ENCODE assay signal across 34 cellular contexts in the genomic region with DNA sequence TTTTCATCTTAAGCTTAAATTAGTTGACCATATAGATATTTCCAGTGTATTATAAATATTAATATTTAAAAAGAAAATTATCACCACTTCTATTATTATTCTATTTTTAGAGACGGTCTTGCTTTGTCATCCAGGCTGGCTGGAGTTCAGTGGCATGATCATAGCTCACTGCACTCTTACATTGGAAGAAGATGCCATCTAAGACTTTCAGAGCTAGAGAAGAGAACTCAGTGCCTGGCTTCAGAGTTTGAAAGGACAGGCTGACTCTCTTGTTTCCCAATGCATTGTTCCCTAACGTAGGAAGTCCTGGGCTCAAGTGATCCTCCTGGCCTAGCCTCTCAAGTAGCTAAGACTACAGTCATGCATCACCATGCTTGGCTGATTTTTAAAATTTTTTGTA.
"Had no signal": no experiment of that assay in that cellular context is flagged by ENCODE, and none has a peak within 500 bp of the region (broad histone marks: within the 10 kb centered on the region; RNA-seq: fewer than 3 reads in every experiment).

No MANE protein-coding gene starts in this region.

- H3K4me1 Mint-ChIP-seq: nephron progenitor cell had no signal

- H3K9me3 ChIP-seq: adrenal gland, body of pancreas, left lung, lower lobe of right lung, neutrophil, ovary, vagina had no signal

- H3K27me3 Mint-ChIP-seq: activated CD4-positive, alpha-beta memory T cell treated with anti-CD3 and anti-CD28 coated beads for 36 hours; activated CD4-positive, alpha-beta T cell treated with anti-CD3 and anti-CD28 coated beads, Interleukin-2, amount 10 ng/mL, durations not matched to agents 24 days and 14 days; activated naive CD8-positive, alpha-beta T cell treated with anti-CD3 and anti-CD28 coated beads for 36 hours; effector memory CD8-positive, alpha-beta T cell; progenitor cell of endocrine pancreas; stimulated activated naive CD8-positive, alpha-beta T cell treated with anti-CD3 and anti-CD28 coated beads, Interleukin-15, Interleukin-2, amounts not matched to agents 100 ng/mL and 50 ng/mL, for 24 hours; type B pancreatic cell had no signal

- H3K27ac ChIP-seq: adrenal gland, body of pancreas, left lung, lower lobe of right lung, neutrophil, ovary, vagina, VCaP had no signal

- H3K27me3 ChIP-seq: adrenal gland, body of pancreas, left lung, neutrophil, ovary, vagina had no signal

- DNase-seq: activated CD4-positive, alpha-beta memory T cell treated with anti-CD3 and anti-CD28 coated beads for 36 hours; activated CD4-positive, alpha-beta T cell treated with anti-CD3 and anti-CD28 coated beads, Interleukin-2, amount 10 ng/mL, durations not matched to agents 24 days and 14 days; activated CD8-positive, alpha-beta memory T cell treated with anti-CD3 and anti-CD28 coated beads, Interleukin-2, amount 50 U/mL, for 4 hours; activated effector memory CD4-positive, alpha-beta T cell treated with anti-CD3 and anti-CD28 coated beads, Interleukin-2, amount 50 U/mL, for 16 hours; activated naive CD4-positive, alpha-beta T cell treated with anti-CD3 and anti-CD28 coated beads for 36 hours; activated naive CD8-positive, alpha-beta T cell treated with anti-CD3 and anti-CD28 coated beads for 36 hours; activated T-cell treated with anti-CD3 and anti-CD28 coated beads, Interleukin-2, amount 50 U/mL, for 1 hour; aorta; body of pancreas; cortex of kidney; effector memory CD8-positive, alpha-beta T cell; head of caudate nucleus; hippocampal formation; left lung; lower lobe of right lung; mesendoderm; nephron progenitor cell; ovary; retina; small intestine; stimulated activated CD4-positive, alpha-beta T cell treated with anti-CD3 and anti-CD28 coated beads, Interleukin-4, amount 100 ng/mL, for 24 hours; substantia nigra; T-helper 1 cell; T-helper 9 cell had no signal

- H3K4me1 ChIP-seq: left lung, lower lobe of right lung, vagina had no signal

- H3K27ac Mint-ChIP-seq: activated CD4-positive, alpha-beta memory T cell treated with anti-CD3 and anti-CD28 coated beads for 36 hours; activated CD4-positive, alpha-beta T cell treated with anti-CD3 and anti-CD28 coated beads, Interleukin-2, amount 10 ng/mL, durations not matched to agents 24 days and 14 days; activated naive CD4-positive, alpha-beta T cell treated with anti-CD3 and anti-CD28 coated beads for 36 hours; activated naive CD8-positive, alpha-beta T cell treated with anti-CD3 and anti-CD28 coated beads for 36 hours; activated T-helper 1 cell treated with anti-CD3 and anti-CD28 coated beads, Interleukin-12 subunit alpha, Interleukin-12 subunit beta, Interleukin-2, Interleukin-4 antibody, amounts not matched to agents 30 ng/mL and 10 ng/mL and 1 ng/mL, durations not matched to agents 14 hours and 24 hours and 36 hours; effector memory CD8-positive, alpha-beta T cell; nephron progenitor cell; progenitor cell of endocrine pancreas; stimulated activated effector memory CD8-positive, alpha-beta T cell treated with anti-CD3 and anti-CD28 coated beads, Interleukin-12 subunit alpha, Interleukin-12 subunit beta, amount 100 ng/mL, for 72 hours; stimulated activated naive CD8-positive, alpha-beta T cell treated with anti-CD3 and anti-CD28 coated beads, Interleukin-15, Interleukin-2, amounts not matched to agents 100 ng/mL and 50 ng/mL, for 24 hours; type B pancreatic cell had no signal

- H3K9me3 Mint-ChIP-seq: activated CD4-positive, alpha-beta memory T cell treated with anti-CD3 and anti-CD28 coated beads for 36 hours; activated CD4-positive, alpha-beta T cell treated with anti-CD3 and anti-CD28 coated beads, Interleukin-2, amount 10 ng/mL, durations not matched to agents 24 days and 14 days; activated naive CD4-positive, alpha-beta T cell treated with anti-CD3 and anti-CD28 coated beads for 36 hours; activated naive CD8-positive, alpha-beta T cell treated with anti-CD3 and anti-CD28 coated beads for 36 hours; activated T-helper 1 cell treated with anti-CD3 and anti-CD28 coated beads, Interleukin-12 subunit alpha, Interleukin-12 subunit beta, Interleukin-2, Interleukin-4 antibody, amounts not matched to agents 30 ng/mL and 10 ng/mL and 1 ng/mL, durations not matched to agents 14 hours and 24 hours and 36 hours; effector memory CD8-positive, alpha-beta T cell; nephron progenitor cell; stimulated activated effector memory CD8-positive, alpha-beta T cell treated with anti-CD3 and anti-CD28 coated beads, Interleukin-12 subunit alpha, Interleukin-12 subunit beta, amount 100 ng/mL, for 72 hours; stimulated activated naive CD8-positive, alpha-beta T cell treated with anti-CD3 and anti-CD28 coated beads, Interleukin-15, Interleukin-2, amounts not matched to agents 100 ng/mL and 50 ng/mL, for 24 hours; type B pancreatic cell had no signal

- H3K36me3 ChIP-seq: ovary had no signal

- ATAC-seq: body of pancreas; effector memory CD8-positive, alpha-beta T cell; left lung; lower lobe of right lung; sciatic nerve; stimulated activated effector memory CD8-positive, alpha-beta T cell treated with anti-CD3 and anti-CD28 coated beads, Interleukin-12 subunit alpha, Interleukin-12 subunit beta, amount 100 ng/mL, for 72 hours had no signal

- H3K4me3 Mint-ChIP-seq: activated CD4-positive, alpha-beta memory T cell treated with anti-CD3 and anti-CD28 coated beads for 36 hours; activated CD4-positive, alpha-beta T cell treated with anti-CD3 and anti-CD28 coated beads, Interleukin-2, amount 10 ng/mL, durations not matched to agents 24 days and 14 days; activated naive CD4-positive, alpha-beta T cell treated with anti-CD3 and anti-CD28 coated beads for 36 hours; activated naive CD8-positive, alpha-beta T cell treated with anti-CD3 and anti-CD28 coated beads for 36 hours; activated T-helper 1 cell treated with anti-CD3 and anti-CD28 coated beads, Interleukin-12 subunit alpha, Interleukin-12 subunit beta, Interleukin-2, Interleukin-4 antibody, amounts not matched to agents 30 ng/mL and 10 ng/mL and 1 ng/mL, durations not matched to agents 14 hours and 24 hours and 36 hours; effector memory CD8-positive, alpha-beta T cell; nephron progenitor cell; stimulated activated effector memory CD8-positive, alpha-beta T cell treated with anti-CD3 and anti-CD28 coated beads, Interleukin-12 subunit alpha, Interleukin-12 subunit beta, amount 100 ng/mL, for 72 hours; stimulated activated naive CD8-positive, alpha-beta T cell treated with anti-CD3 and anti-CD28 coated beads, Interleukin-15, Interleukin-2, amounts not matched to agents 100 ng/mL and 50 ng/mL, for 24 hours; type B pancreatic cell had no signal

- H3K4me3 ChIP-seq: adrenal gland, body of pancreas, left lung, lower lobe of right lung, ovary, vagina had no signal
